ENCODE assay signal across 8 cellular contexts in the genomic region with DNA sequence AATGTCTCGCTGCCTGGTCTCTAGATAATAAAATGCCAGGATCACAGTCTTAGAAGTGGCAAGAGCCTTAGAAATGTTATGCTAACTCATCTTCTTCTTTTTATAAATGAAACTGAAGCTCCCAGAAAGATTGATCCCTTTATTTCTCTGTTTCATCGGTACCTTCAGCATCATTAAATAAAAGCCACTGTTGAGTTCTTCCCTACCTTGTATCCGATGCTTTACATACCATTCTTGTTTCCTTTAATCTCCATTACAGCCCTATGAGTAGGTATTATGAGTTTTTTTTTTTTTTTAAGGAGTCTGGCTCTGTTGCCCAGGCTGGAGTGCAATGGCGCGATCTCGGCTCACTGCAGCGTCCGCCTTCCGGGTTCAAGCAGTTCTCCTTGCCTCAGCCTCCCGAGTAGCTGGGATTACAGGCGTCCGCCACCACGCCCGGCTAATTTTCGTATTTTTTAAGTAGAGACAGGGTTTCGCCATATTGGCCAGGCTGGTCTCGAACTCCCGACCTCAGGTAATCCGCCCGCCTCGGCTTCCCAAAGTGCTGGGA. TPM values are rescaled to one million over a fixed set of nuclear protein-coding genes. Genes with fewer than 3 reads are reported as not detected.
DNase-seq lines count a peak whose midpoint lies in the region; ATAC-seq, FAIRE-seq and TF ChIP-seq lines count a peak whose summit lies in the region.

No MANE protein-coding gene starts in this region.

- no peak overlapping the region for H3K27ac ChIP-seq in CD8-positive, alpha-beta T cell (ENCODE audit: low read depth, low read length)
- H3K27ac ChIP-seq in Peyer's patch (peak overlapping the region; percentile 54 to 87 (median 74)), pancreas (peak overlapping the region in 3 of 4 donors; percentile 20 to 74 (median 73))

- intact Hi-C loops in CD8-positive, alpha-beta T cell (cut with DNase I, micrococcal nuclease), result loop anchor here (1.0 to 10.0 kb wide), 8 partner anchors 117 to 1926 kb away; partner anchors contain the start of genes ALG3 (in 2 of the 2), EEF1AKMT4 (in 2 of the 2), AP2M1 (in 1 of the 2) and CLCN2 (in 1 of the 2)
- intact Hi-C loops in pancreas (cut with DNase I), result loop anchor here in 1 of 3 donors (5.0 kb wide), 1 partner anchor 121 kb away; no protein-coding TSS in a partner anchor

- H3K9me3 ChIP-seq in CD8-positive, alpha-beta T cell (ENCODE audit: low read length), result no peaks in the 10 kb centered on the region
- no peaks in the 10 kb centered on the region for H3K9me3 ChIP-seq in Peyer's patch
- no peaks in the 10 kb centered on the region for H3K9me3 ChIP-seq in pancreas

- POLR2A ChIA-PET in CD8-positive, alpha-beta T cell (lab: Charles Lee), result no interaction called here

- DNase-seq in CD8-positive, alpha-beta T cell, result no peak
- DNase-seq in Peyer's patch (no peak), epithelial cell of esophagus (ENCODE audit: low read depth) (no peak), pancreas (peak in 1 of 6 donors; percentile 9), GM19239 (ENCODE audit: insufficient read length, low spot score) (no peak), DMS53 (lab: John Stamatoyannopoulos, UW) (no peak)
- DNase-seq in stimulated activated CD4-positive, alpha-beta T cell treated with anti-CD3 and anti-CD28 coated beads, Interleukin-4, amount 100 ng/mL, for 24 hours, result no peak

- H3K4me1 Mint-ChIP-seq in CD8-positive, alpha-beta T cell (ENCODE audit: low read depth), result peaks cover 32% of the 10 kb centered on the region

- no peak overlapping the region for H3K27ac Mint-ChIP-seq in CD8-positive, alpha-beta T cell

- CTCF ChIA-PET in CD8-positive, alpha-beta T cell (lab: Charles Lee), result interaction anchor here (0.7 to 1.7 kb wide), 6 partner anchors 15 to 232 kb away, joined by 3 to 7 read pairs (median 3); no protein-coding TSS in a partner anchor

- H3K4me3 ChIP-seq in CD8-positive, alpha-beta T cell (ENCODE audit: low read depth, low read length), result peak overlapping the region; percentile 98
- H3K4me3 ChIP-seq in Peyer's patch (peak overlapping the region; percentile 77 to 96 (median 90)), epithelial cell of esophagus (ENCODE audit: low read length) (peak overlapping the region; percentile 99), pancreas (peak overlapping the region; percentile 91 to 100 (median 100))

- no peak for TF ChIP-seq CTCF in CD8-positive, alpha-beta T cell (IDR thresholded peaks at IDR 0.05)
- TF ChIP-seq CTCF in Peyer's patch (IDR thresholded peaks at IDR 0.05), result no peak
- TF ChIP-seq CTCF in epithelial cell of esophagus (IDR thresholded peaks at IDR 0.05; ENCODE audit: insufficient read depth, low read depth, low read length, missing control alignments), result no peak
- TF ChIP-seq CTCF in pancreas (IDR thresholded peaks at IDR 0.05), result no peak

- FAIRE-seq in pancreas (lab: Jason Lieb, UNC), result no peak
- FAIRE-seq in GM19239 (lab: Jason Lieb, UNC), result no peak

- peaks cover 11% of the 10 kb centered on the region for H3K4me1 ChIP-seq in CD8-positive, alpha-beta T cell (ENCODE audit: insufficient read depth, low read length)
- H3K4me1 ChIP-seq in Peyer's patch (peaks cover 0 to 16% (median 3%) of the 10 kb centered on the region in 4 donors), pancreas (no peaks in the 10 kb centered on the region)

- no peaks in the 10 kb centered on the region for H3K9me3 Mint-ChIP-seq in CD8-positive, alpha-beta T cell

- H3K27me3 ChIP-seq in CD8-positive, alpha-beta T cell (ENCODE audit: insufficient read depth, low read length), result no peaks in the 10 kb centered on the region
- H3K27me3 ChIP-seq in Peyer's patch (no peaks in the 10 kb centered on the region), pancreas (no peaks in the 10 kb centered on the region)

- no peak for ATAC-seq in CD8-positive, alpha-beta T cell
- no peak for ATAC-seq in pancreas
- no peak for ATAC-seq in HG03045 (IDR thresholded peaks at IDR 0.05; ENCODE audit: unreplicated experiment)

- H3K4me3 Mint-ChIP-seq in CD8-positive, alpha-beta T cell, result peak overlapping the region; percentile 99

- TF ChIP-seq POLR2A in Peyer's patch (IDR thresholded peaks at IDR 0.05), result no peak

- WGBS in pancreas, 2 donors, result 83 to 88% methylated on average over 21 of the region's 21 CpGs

- no peaks in the 10 kb centered on the region for H3K36me3 ChIP-seq in CD8-positive, alpha-beta T cell (ENCODE audit: insufficient read depth, low read length)
- H3K36me3 ChIP-seq in Peyer's patch (no peaks in the 10 kb centered on the region), pancreas (no peaks in the 10 kb centered on the region)

- H3K36me3 Mint-ChIP-seq in CD8-positive, alpha-beta T cell, result peaks cover 8% of the 10 kb centered on the region

- H3K27me3 Mint-ChIP-seq in CD8-positive, alpha-beta T cell (ENCODE audit: low read depth), result peaks cover 12% of the 10 kb centered on the region

RNA-seq across cellular contexts. Expression of gene ABCC5, which starts 0.8 kb away (rescaled TPM):
- 1 to 10 TPM; 7.4 to 8.3 TPM for total RNA-seq in CD8-positive, alpha-beta T cell
- total RNA-seq in Peyer's patch (10 to 100 TPM; 54.0 to 95.7 (median 82.1) TPM), pancreas (10 to 100 TPM in 1 of 6 donors, 1 to 10 TPM in 5; 2.8 to 25.2 (median 7.1) TPM)
- 10 to 100 TPM; 12.9 to 25.9 TPM for polyA plus RNA-seq in pancreas

RNA-seq across cellular contexts. Expression of gene HTR3D, which starts 13.0 kb away (rescaled TPM):
- total RNA-seq in CD8-positive, alpha-beta T cell, result not detected
- total RNA-seq in Peyer's patch (not detected), pancreas (not detected)
- not detected for polyA plus RNA-seq in pancreas

RNA-seq across cellular contexts. Expression of gene HTR3C, which starts 34.3 kb away (rescaled TPM):
- total RNA-seq in CD8-positive, alpha-beta T cell, result not detected
- total RNA-seq in Peyer's patch, result not detected
- total RNA-seq in pancreas, result not detected
- polyA plus RNA-seq in pancreas, result under 1 TPM in 1 of 2 donors, not detected in 1; 0.09 TPM
